Comparison of ENCODE assay signal across 10 cellular contexts in genomic region chr3:143535994-143536784, GRCh38.
A peak's percentile ranks its signal among the peaks of the same experiment; 100 is the strongest.
DNase-seq lines count a peak whose midpoint lies in the region; ATAC-seq, FAIRE-seq and TF ChIP-seq lines count a peak whose summit lies in the region.
"Had no signal": no experiment of that assay in that cellular context is flagged by ENCODE, and none has a peak within 500 bp of the region (broad histone marks: within the 10 kb centered on the region; RNA-seq: fewer than 3 reads in every experiment).

No MANE protein-coding gene starts in this region.

- in situ Hi-C loops in brain microvascular endothelial cell (cut with HindIII; ENCODE audit: low pct_ligation_motif_present, low sequenced_read_pairs) = no loop called here

- peak; percentile 95 for ATAC-seq in GM19438 (IDR thresholded peaks at IDR 0.05; ENCODE audit: low read depth, unreplicated experiment)
- peak; percentile 94 for ATAC-seq in HG03066 (IDR thresholded peaks at IDR 0.05; ENCODE audit: low read depth, unreplicated experiment)

- no peaks in the 10 kb centered on the region for H3K36me3 ChIP-seq in brain microvascular endothelial cell (replicated peaks)

- FAIRE-seq in D721Med (lab: Jason Lieb, UNC) = no peak

- CTCF ChIA-PET in activated CD4-positive, alpha-beta T cell treated with anti-CD3 and anti-CD28 coated beads, Interleukin-2, amount 10 ng/mL, durations not matched to agents 7 days and 5 days (lab: Charles Lee) = interaction anchor here (1.3 kb wide), 1 partner anchor 10 kb away, joined by 3 read pairs; no protein-coding TSS in a partner anchor

- no peaks in the 10 kb centered on the region for H3K9me3 Mint-ChIP-seq in activated CD4-positive, alpha-beta T cell treated with anti-CD3 and anti-CD28 coated beads, Interleukin-2, amount 10 ng/mL, durations not matched to agents 7 days and 5 days
- H3K9me3 Mint-ChIP-seq: T-helper 2 cell treated with Interferon-gamma antibody and Interleukin-4, amounts not matched to agents 5 μg/mL and 100 μg/mL, for 36 hours had no signal

- H3K4me3 ChIP-seq in brain microvascular endothelial cell (ENCODE audit: low read depth, low read length) = no peak overlapping the region

- no peaks in the 10 kb centered on the region for H3K27me3 ChIP-seq in brain microvascular endothelial cell (replicated peaks)

- H3K36me3 Mint-ChIP-seq in activated CD4-positive, alpha-beta T cell treated with anti-CD3 and anti-CD28 coated beads, Interleukin-2, amount 10 ng/mL, durations not matched to agents 7 days and 5 days (ENCODE audit: low read depth) = no peaks in the 10 kb centered on the region

- peak overlapping the region; percentile 1 for H3K27ac ChIP-seq in brain microvascular endothelial cell

- H3K27me3 Mint-ChIP-seq in activated CD4-positive, alpha-beta T cell treated with anti-CD3 and anti-CD28 coated beads, Interleukin-2, amount 10 ng/mL, durations not matched to agents 7 days and 5 days = no peaks in the 10 kb centered on the region

- H3K27ac Mint-ChIP-seq in activated CD4-positive, alpha-beta T cell treated with anti-CD3 and anti-CD28 coated beads, Interleukin-2, amount 10 ng/mL, durations not matched to agents 7 days and 5 days = no peak overlapping the region
- H3K27ac Mint-ChIP-seq: T-helper 2 cell treated with Interferon-gamma antibody and Interleukin-4, amounts not matched to agents 5 μg/mL and 100 μg/mL, for 36 hours had no signal

- no peak for TF ChIP-seq CTCF in GM10266 (IDR thresholded peaks at IDR 0.05; ENCODE audit: control insufficient read depth, insufficient read depth, low read depth, missing control alignments)
- no peak for TF ChIP-seq CTCF in brain microvascular endothelial cell (IDR thresholded peaks at IDR 0.05; ENCODE audit: low read depth, low read length, missing control alignments)
- no peak for TF ChIP-seq CTCF in D721Med (IDR thresholded peaks at IDR 0.05; ENCODE audit: insufficient read depth, missing control alignments)

- POLR2A ChIA-PET in activated CD4-positive, alpha-beta T cell treated with anti-CD3 and anti-CD28 coated beads, Interleukin-2, amount 10 ng/mL, durations not matched to agents 7 days and 5 days (lab: Charles Lee) = interaction anchor here (0.6 kb wide), 1 partner anchor 252 kb away, joined by 3 read pairs; no protein-coding TSS in a partner anchor

- peaks cover 12% of the 10 kb centered on the region for H3K4me1 Mint-ChIP-seq in activated CD4-positive, alpha-beta T cell treated with anti-CD3 and anti-CD28 coated beads, Interleukin-2, amount 10 ng/mL, durations not matched to agents 7 days and 5 days

- no peak overlapping the region for H3K4me3 Mint-ChIP-seq in activated CD4-positive, alpha-beta T cell treated with anti-CD3 and anti-CD28 coated beads, Interleukin-2, amount 10 ng/mL, durations not matched to agents 7 days and 5 days
- H3K4me3 Mint-ChIP-seq: T-helper 2 cell treated with Interferon-gamma antibody and Interleukin-4, amounts not matched to agents 5 μg/mL and 100 μg/mL, for 36 hours had no signal

- DNase-seq in GM10266 (ENCODE audit: extremely low spot score) (peak; percentile 61), brain microvascular endothelial cell (no peak), NCI-H1694 (lab: John Stamatoyannopoulos, UW) (no peak), SKM-1 treated with dmso at 0.1 percent for 144 hours (lab: John Stamatoyannopoulos, UW; ENCODE audit: unreplicated experiment) (no peak), D721Med (ENCODE audit: insufficient read length, low spot score) (no peak)
- DNase-seq in activated CD4-positive, alpha-beta T cell treated with anti-CD3 and anti-CD28 coated beads, Interleukin-2, amount 10 ng/mL, durations not matched to agents 7 days and 5 days = no peak
- DNase-seq: Kasumi-1 had no signal
